13 cellular contexts compared by ENCODE assay signal in the genomic region with DNA sequence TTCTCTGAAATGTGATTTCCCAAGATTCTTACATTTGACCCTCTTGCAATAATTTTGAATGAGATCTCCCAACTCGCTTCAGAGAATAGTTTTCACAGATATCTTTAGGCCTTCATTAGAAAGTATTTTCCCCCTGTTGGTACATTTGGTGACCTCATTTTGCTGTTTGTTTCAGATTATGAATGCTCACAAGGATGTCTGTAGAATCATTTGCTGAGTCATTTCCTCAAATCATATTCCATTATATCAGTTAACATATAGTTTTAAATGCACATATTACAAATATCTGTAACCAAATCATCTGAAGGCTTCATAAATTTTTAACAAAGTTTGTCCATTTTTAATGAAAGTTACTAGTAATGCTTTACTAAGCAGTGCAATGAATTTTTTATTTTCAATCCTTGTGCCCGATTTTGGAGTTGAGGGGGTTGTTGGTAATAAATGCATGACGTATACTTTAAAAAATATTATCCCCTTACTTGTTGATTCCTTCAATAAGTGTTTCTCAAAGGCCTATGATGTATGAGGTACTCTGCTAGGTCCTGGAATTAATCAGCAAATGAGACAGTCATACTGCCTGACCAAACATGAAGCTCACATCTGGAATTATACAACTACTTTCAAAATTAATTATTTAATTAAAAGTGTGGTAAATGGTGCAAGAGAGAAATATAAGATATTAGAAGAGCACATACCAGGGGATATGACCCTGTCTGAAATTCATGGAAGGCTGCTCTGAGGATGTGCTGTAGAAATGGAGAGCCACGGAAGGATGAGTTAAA.
DNase-seq lines count a peak whose midpoint lies in the region; FAIRE-seq and TF ChIP-seq lines count a peak whose summit lies in the region.
"Had no signal": no experiment of that assay in that cellular context is flagged by ENCODE, and none has a peak within 500 bp of the region (broad histone marks: within the 10 kb centered on the region; RNA-seq: fewer than 3 reads in every experiment).

No MANE protein-coding gene starts in this region.

- TF ChIP-seq CTCF in Loucy (conservative IDR thresholded peaks at IDR 0.05; ENCODE audit: low read length) (peak; percentile 11; the same call in 1 of the 2 replicates), astrocyte (IDR thresholded peaks at IDR 0.05; ENCODE audit: insufficient read depth, low read depth, low read length) (no peak), keratinocyte (optimal IDR thresholded peaks at IDR 0.05 in 1 of 3, IDR thresholded peaks at IDR 0.05 in 1 of 3, conservative IDR thresholded peaks at IDR 0.05 in 1 of 3; ENCODE audit: extremely low read depth in 1 of 3, insufficient read depth in 2 of 3, low read length in 3 of 3) (no peak), lower leg skin (IDR thresholded peaks at IDR 0.05) (no peak), sigmoid colon (IDR thresholded peaks at IDR 0.05) (no peak)

- no peaks in the 10 kb centered on the region for H3F3A ChIP-seq in Loucy (ENCODE audit: low read depth)

- H2AFZ ChIP-seq in Loucy (ENCODE audit: low read length) (no peak overlapping the region), astrocyte (ENCODE audit: low read depth, low read length) (no peak overlapping the region), keratinocyte (ENCODE audit: control insufficient read depth, low read length) (no peak overlapping the region)

- no peaks in the 10 kb centered on the region for H3K9me2 ChIP-seq in Loucy (replicated peaks; ENCODE audit: low read depth, low read length)

- FAIRE-seq in astrocyte (lab: Jason Lieb, UNC) (no peak), keratinocyte (lab: Jason Lieb, UNC) (peak; percentile 48)

- H4K20me1 ChIP-seq in Loucy (ENCODE audit: insufficient read depth, low read length, poor library complexity, severe bottlenecking) (no peaks in the 10 kb centered on the region), astrocyte (ENCODE audit: insufficient read depth, low read length) (no peaks in the 10 kb centered on the region), keratinocyte (ENCODE audit: control insufficient read depth, extremely low read depth, insufficient read depth, low read length) (no peaks in the 10 kb centered on the region)

- H3K4me1 ChIP-seq in Loucy (ENCODE audit: insufficient read depth, low read length, poor library complexity, severe bottlenecking) (peaks cover 33% of the 10 kb centered on the region), astrocyte (ENCODE audit: insufficient read depth, low read length) (peaks cover 3% of the 10 kb centered on the region), keratinocyte (ENCODE audit: control insufficient read depth, extremely low read depth, insufficient read depth, low read length) (peaks cover 29% of the 10 kb centered on the region), sigmoid colon (peaks cover 0 to 19% (median 9%) of the 10 kb centered on the region in 4 donors)

- H3K9me1 ChIP-seq in keratinocyte (ENCODE audit: control insufficient read depth, extremely low read depth, insufficient read depth, low read length): no peaks in the 10 kb centered on the region

- no peaks in the 10 kb centered on the region for H3K27me3 Mint-ChIP-seq in astrocyte (ENCODE audit: low read depth, unreplicated experiment)
- H3K27me3 Mint-ChIP-seq: brain had no signal

- no peak overlapping the region for H3K4me3 Mint-ChIP-seq in astrocyte (ENCODE audit: unreplicated experiment)
- H3K4me3 Mint-ChIP-seq: brain had no signal

- DNase-seq in GM04503 (ENCODE audit: low read depth): peak; percentile 18
- DNase-seq in astrocyte (ENCODE audit: low read depth): peak; percentile 12
- DNase-seq in keratinocyte (ENCODE audit: low read depth, low spot score): no peak
- no peak for DNase-seq in lower leg skin (ENCODE audit: low spot score in 2 of 2)
- no peak for DNase-seq in SHP77 (lab: John Stamatoyannopoulos, UW)
- DNase-seq in sigmoid colon: no peak
- DNase-seq: DMS153, Kasumi-1, left ventricle myocardium superior, NCI-H526 had no signal

- no peak overlapping the region for H3K27ac Mint-ChIP-seq in astrocyte (ENCODE audit: unreplicated experiment)
- H3K27ac Mint-ChIP-seq: brain had no signal

- H3K27me3 ChIP-seq in Loucy (ENCODE audit: insufficient read depth, low read length, poor library complexity, severe bottlenecking): no peaks in the 10 kb centered on the region
- H3K27me3 ChIP-seq in astrocyte (ENCODE audit: insufficient read depth, low read length): no peaks in the 10 kb centered on the region
- no peaks in the 10 kb centered on the region for H3K27me3 ChIP-seq in keratinocyte (ENCODE audit: control insufficient read depth, extremely low read depth, insufficient read depth, low read length)
- no peaks in the 10 kb centered on the region for H3K27me3 ChIP-seq in sigmoid colon
- H3K27me3 ChIP-seq: tibial nerve had no signal

- dilution Hi-C loops in keratinocyte (cut with MboI; ENCODE audit: extremely low pct_ligation_motif_present, low sequenced_read_pairs): no loop called here

- H3K27ac ChIP-seq in astrocyte (ENCODE audit: low read depth, low read length): no peak overlapping the region
- H3K27ac ChIP-seq in keratinocyte (ENCODE audit: control insufficient read depth, insufficient read depth, low read length): peak overlapping the region; percentile 71
- H3K27ac ChIP-seq in sigmoid colon: no peak overlapping the region

- peaks cover 6% of the 10 kb centered on the region for H3K4me1 Mint-ChIP-seq in astrocyte (ENCODE audit: low read depth, unreplicated experiment)

- no peak overlapping the region for H3K9ac ChIP-seq in Loucy (ENCODE audit: low read depth, low read length, poor library complexity, severe bottlenecking)
- H3K9ac ChIP-seq in astrocyte (ENCODE audit: low read length): no peak overlapping the region
- no peak overlapping the region for H3K9ac ChIP-seq in keratinocyte (ENCODE audit: control insufficient read depth, extremely low read depth, insufficient read depth, low read length)

- H3K79me2 ChIP-seq in Loucy (ENCODE audit: insufficient read depth, low read length) (no peaks in the 10 kb centered on the region), astrocyte (ENCODE audit: insufficient read depth, low read length) (no peaks in the 10 kb centered on the region), keratinocyte (ENCODE audit: control insufficient read depth, insufficient read depth, low read length) (no peaks in the 10 kb centered on the region)

- peak overlapping the region; percentile 37 for H3K4me2 ChIP-seq in Loucy (ENCODE audit: low read depth, low read length, poor library complexity, severe bottlenecking)
- H3K4me2 ChIP-seq in astrocyte (ENCODE audit: low read length): no peak overlapping the region
- H3K4me2 ChIP-seq in keratinocyte (ENCODE audit: control insufficient read depth, extremely low read depth, insufficient read depth, low read depth, low read length): peak overlapping the region; percentile 70

- intact Hi-C loops in lower leg skin (cut with DNase I; ENCODE audit: low total_unique reads) (no loop called here), sigmoid colon (cut with DNase I) (no loop called here)

- H3K4me3 ChIP-seq in Loucy (ENCODE audit: low read length, poor library complexity, severe bottlenecking) (no peak overlapping the region), astrocyte (ENCODE audit: insufficient read depth, low read depth, low read length) (no peak overlapping the region), keratinocyte (ENCODE audit: control insufficient read depth in 2 of 3, extremely low read depth in 1 of 3, insufficient read depth in 2 of 3, low read depth in 1 of 3, low read length in 3 of 3) (no peak overlapping the region), lower leg skin (ENCODE audit: low read depth, poor library complexity, severe bottlenecking) (no peak overlapping the region), sigmoid colon (no peak overlapping the region)
- H3K4me3 ChIP-seq: tibial nerve had no signal

- H3K36me3 ChIP-seq in Loucy (ENCODE audit: insufficient read depth, low read length): no peaks in the 10 kb centered on the region
- H3K36me3 ChIP-seq in astrocyte (ENCODE audit: insufficient read depth, low read length): no peaks in the 10 kb centered on the region
- no peaks in the 10 kb centered on the region for H3K36me3 ChIP-seq in keratinocyte (ENCODE audit: control insufficient read depth in 2 of 2, extremely low read depth in 1 of 2, insufficient read depth in 2 of 2, low read length in 2 of 2)
- no peaks in the 10 kb centered on the region for H3K36me3 ChIP-seq in sigmoid colon
- H3K36me3 ChIP-seq: tibial nerve had no signal

- peaks cover 3% of the 10 kb centered on the region for H3K9me3 Mint-ChIP-seq in astrocyte (ENCODE audit: unreplicated experiment)

- H3K9me3 ChIP-seq in Loucy (ENCODE audit: insufficient read depth, low read depth, low read length) (no peaks in the 10 kb centered on the region), astrocyte (ENCODE audit: insufficient read depth, low read depth, low read length) (no peaks in the 10 kb centered on the region), keratinocyte (ENCODE audit: control insufficient read depth, low read depth, low read length) (peaks cover 2% of the 10 kb centered on the region), sigmoid colon (no peaks in the 10 kb centered on the region)
- H3K9me3 ChIP-seq: tibial nerve had no signal

- TF ChIP-seq EP300 in sigmoid colon (IDR thresholded peaks at IDR 0.05): no peak

- TF ChIP-seq POLR2A in lower leg skin (IDR thresholded peaks at IDR 0.05): no peak
- TF ChIP-seq POLR2A in sigmoid colon (IDR thresholded peaks at IDR 0.05): no peak

- WGBS in lower leg skin, 2 donors: 75 to 76% methylated on average over 4 of the region's 4 CpGs
- WGBS in sigmoid colon, 2 donors: 91% methylated on average over 4 of the region's 4 CpGs

- H3K36me3 Mint-ChIP-seq in astrocyte (ENCODE audit: low read depth, unreplicated experiment): no peaks in the 10 kb centered on the region
- H3K36me3 Mint-ChIP-seq: brain had no signal

Comparison
In these comparisons a context has a peak if more than half of its experiments do, and no peak if none do; other contexts are left out.
1. DNase-seq: peak in GM04503 (single experiment) and astrocyte (single experiment); none in keratinocyte (single experiment), lower leg skin (0 of 2), SHP77 (0 of 2) and sigmoid colon (single experiment).